Comparison of ENCODE assay signal across 12 cellular contexts in the genomic region with DNA sequence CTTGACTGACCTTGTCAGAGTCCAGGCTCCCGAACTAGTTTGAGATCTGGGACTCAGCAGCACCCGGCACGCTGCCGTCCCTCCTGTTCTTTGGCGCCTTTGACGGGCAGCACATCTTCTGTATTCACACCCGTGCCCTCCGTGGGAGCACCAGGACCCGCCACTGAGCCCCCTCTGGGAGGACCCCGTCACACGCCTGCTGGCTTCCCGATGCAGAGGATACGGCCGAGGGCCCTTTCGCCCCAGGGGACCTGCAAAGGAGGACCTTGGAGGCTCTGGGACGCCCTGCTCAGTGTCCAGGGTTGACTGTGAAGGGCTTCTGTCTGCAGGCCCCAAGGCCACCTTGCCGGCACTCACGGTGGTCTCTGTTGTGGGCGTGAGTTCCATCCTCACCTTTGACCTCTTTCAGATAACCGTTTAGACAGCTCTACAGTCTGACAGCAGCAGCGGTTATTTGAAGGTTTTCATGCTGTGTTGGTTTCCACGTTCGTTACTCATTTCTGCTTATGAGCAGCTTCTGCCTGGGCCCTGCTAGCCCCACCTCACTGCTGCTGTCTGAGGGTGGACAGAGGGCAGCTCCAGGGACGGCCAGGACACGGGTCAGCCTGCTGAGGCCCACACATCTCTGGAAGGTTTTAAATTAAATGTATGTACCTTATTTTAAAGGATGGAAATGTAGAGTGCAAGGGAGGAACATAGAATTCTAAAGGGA. TPM values are rescaled to one million over a fixed set of nuclear protein-coding genes. Genes with fewer than 3 reads are reported as not detected.
DNase-seq lines count a peak whose midpoint lies in the region; ATAC-seq and TF ChIP-seq lines count a peak whose summit lies in the region.
"Had no signal": no experiment of that assay in that cellular context is flagged by ENCODE, and none has a peak within 500 bp of the region (broad histone marks: within the 10 kb centered on the region; RNA-seq: fewer than 3 reads in every experiment).

No MANE protein-coding gene starts in this region.

- H3K27me3 ChIP-seq in fibroblast of lung (ENCODE audit: control insufficient read depth, insufficient read depth, low read length) (no peaks in the 10 kb centered on the region), sigmoid colon (no peaks in the 10 kb centered on the region)
- H3K27me3 ChIP-seq in effector memory CD4-positive, alpha-beta T cell (replicated peaks; ENCODE audit: control insufficient read depth, insufficient read depth, low read length, poor library complexity, severe bottlenecking), result no peaks in the 10 kb centered on the region

- DNase-seq in activated CD4-positive, CD25-positive, alpha-beta regulatory T cell treated with anti-CD3 and anti-CD28 coated beads, Interleukin-2, amount 50 U/mL, for 72 hours, result peak; percentile 26
- DNase-seq in fibroblast of lung (ENCODE audit: low read depth in 2 of 2) (no peak), sigmoid colon (peak; percentile 46), DMS 273 (lab: John Stamatoyannopoulos, UW; ENCODE audit: unreplicated experiment) (no peak)
- DNase-seq in effector memory CD4-positive, alpha-beta T cell, result no peak
- DNase-seq: NCI-H1092 had no signal

- H3K79me2 ChIP-seq in fibroblast of lung (ENCODE audit: control insufficient read depth, insufficient read depth, low read length), result no peaks in the 10 kb centered on the region

- H4K20me1 ChIP-seq in fibroblast of lung (ENCODE audit: control insufficient read depth, extremely low read depth, insufficient read depth, low read length), result no peaks in the 10 kb centered on the region

- H3K4me3 ChIP-seq in fibroblast of lung (replicated peaks in 1 of 4; ENCODE audit: control extremely low read depth in 1 of 4, insufficient read depth in 1 of 4, low read depth in 3 of 4, low read length in 4 of 4) (no peak overlapping the region), sigmoid colon (no peak overlapping the region)
- no peak overlapping the region for H3K4me3 ChIP-seq in effector memory CD4-positive, alpha-beta T cell (ENCODE audit: insufficient read depth, low read depth, low read length, poor library complexity, severe bottlenecking)
- H3K4me3 ChIP-seq: SK-N-MC, tibial artery had no signal

- H3K27ac ChIP-seq in fibroblast of lung (ENCODE audit: insufficient read depth, low read length) (peak overlapping the region; percentile 64), sigmoid colon (no peak overlapping the region)
- H3K27ac ChIP-seq in effector memory CD4-positive, alpha-beta T cell (ENCODE audit: insufficient read depth, low read length, poor library complexity, severe bottlenecking), result no peak overlapping the region
- H3K27ac ChIP-seq: 22Rv1, tibial artery had no signal

- no peak overlapping the region for H2AFZ ChIP-seq in fibroblast of lung (ENCODE audit: low read length)

- H3K4me2 ChIP-seq in fibroblast of lung (ENCODE audit: extremely low read depth, insufficient read depth, low read length), result no peak overlapping the region

- H3K4me1 ChIP-seq in fibroblast of lung (ENCODE audit: control insufficient read depth, extremely low read depth, insufficient read depth, low read length), result peaks cover 17% of the 10 kb centered on the region
- peaks cover 0 to 7% (median 0%) of the 10 kb centered on the region in 4 donors for H3K4me1 ChIP-seq in sigmoid colon
- no peaks in the 10 kb centered on the region for H3K4me1 ChIP-seq in effector memory CD4-positive, alpha-beta T cell (ENCODE audit: control insufficient read depth, insufficient read depth, low read length, poor library complexity, severe bottlenecking)
- H3K4me1 ChIP-seq: tibial artery had no signal

- peaks cover 25% of the 10 kb centered on the region for H3K36me3 ChIP-seq in fibroblast of lung (ENCODE audit: control insufficient read depth, insufficient read depth, low read length)
- H3K36me3 ChIP-seq in sigmoid colon, result no peaks in the 10 kb centered on the region
- no peaks in the 10 kb centered on the region for H3K36me3 ChIP-seq in effector memory CD4-positive, alpha-beta T cell (ENCODE audit: control insufficient read depth, insufficient read depth, low read length)
- H3K36me3 ChIP-seq: tibial artery had no signal

- no peaks in the 10 kb centered on the region for H3K9me3 ChIP-seq in fibroblast of lung (ENCODE audit: control insufficient read depth, insufficient read depth, low read depth, low read length)
- no peaks in the 10 kb centered on the region for H3K9me3 ChIP-seq in sigmoid colon
- no peaks in the 10 kb centered on the region for H3K9me3 ChIP-seq in effector memory CD4-positive, alpha-beta T cell (ENCODE audit: control insufficient read depth, low read length)
- H3K9me3 ChIP-seq: tibial artery had no signal

- no peak overlapping the region for H3K9ac ChIP-seq in fibroblast of lung (ENCODE audit: insufficient read depth, low read length)

- no peak for TF ChIP-seq EP300 in sigmoid colon (IDR thresholded peaks at IDR 0.05)

- intact Hi-C loops in sigmoid colon (cut with DNase I), result no loop called here

- no peak for ATAC-seq in activated CD4-positive, CD25-positive, alpha-beta regulatory T cell treated with anti-CD3 and anti-CD28 coated beads, Interleukin-2, amount 50 U/mL, for 24 hours
- ATAC-seq in HG03460 (IDR thresholded peaks at IDR 0.05; ENCODE audit: unreplicated experiment) (peak; percentile 17), HG03135 (IDR thresholded peaks at IDR 0.05; ENCODE audit: unreplicated experiment) (no peak)

- TF ChIP-seq CTCF in fibroblast of lung (conservative IDR thresholded peaks at IDR 0.05 in 1 of 2, IDR thresholded peaks at IDR 0.05 in 1 of 2; ENCODE audit: low read depth in 1 of 2, low read length in 2 of 2), result no peak
- no peak for TF ChIP-seq CTCF in sigmoid colon (IDR thresholded peaks at IDR 0.05)

- no peak for TF ChIP-seq POLR2A in sigmoid colon (IDR thresholded peaks at IDR 0.05)

- 72 to 89% methylated on average over 25 of the region's 25 CpGs for WGBS in sigmoid colon, 2 donors

RNA-seq across cellular contexts. Expression of a gene that starts 12.6 kb away (rescaled TPM):
- total RNA-seq in fibroblast of lung, result 34.5 and 36.5 TPM in 2 replicates
- 19.9 and 24.3 TPM in 2 replicates for polyA plus RNA-seq in fibroblast of lung
- polyA plus RNA-seq in fibroblast of lung (2012), result 36.3 and 49.1 TPM in 2 replicates
- polyA minus RNA-seq in fibroblast of lung (ENCODE audit: low replicate concordance), result 38.8 and 41.0 TPM in 2 replicates
- 10 to 100 TPM; 45.7 to 68.7 (median 48.5) TPM for total RNA-seq in sigmoid colon
- polyA plus RNA-seq in sigmoid colon, result 10 to 100 TPM; 18.6 to 60.9 (median 36.1) TPM

Comparison
In these comparisons a context has a peak if more than half of its experiments do, and no peak if none do; other contexts are left out.
1. DNase-seq: peak in activated CD4-positive, CD25-positive, alpha-beta regulatory T cell treated with anti-CD3 and anti-CD28 coated beads, Interleukin-2, amount 50 U/mL, for 72 hours (single experiment) and sigmoid colon (single experiment); none in fibroblast of lung (0 of 2), DMS 273 (single experiment) and effector memory CD4-positive, alpha-beta T cell (0 of 3).